In the genomic region with DNA sequence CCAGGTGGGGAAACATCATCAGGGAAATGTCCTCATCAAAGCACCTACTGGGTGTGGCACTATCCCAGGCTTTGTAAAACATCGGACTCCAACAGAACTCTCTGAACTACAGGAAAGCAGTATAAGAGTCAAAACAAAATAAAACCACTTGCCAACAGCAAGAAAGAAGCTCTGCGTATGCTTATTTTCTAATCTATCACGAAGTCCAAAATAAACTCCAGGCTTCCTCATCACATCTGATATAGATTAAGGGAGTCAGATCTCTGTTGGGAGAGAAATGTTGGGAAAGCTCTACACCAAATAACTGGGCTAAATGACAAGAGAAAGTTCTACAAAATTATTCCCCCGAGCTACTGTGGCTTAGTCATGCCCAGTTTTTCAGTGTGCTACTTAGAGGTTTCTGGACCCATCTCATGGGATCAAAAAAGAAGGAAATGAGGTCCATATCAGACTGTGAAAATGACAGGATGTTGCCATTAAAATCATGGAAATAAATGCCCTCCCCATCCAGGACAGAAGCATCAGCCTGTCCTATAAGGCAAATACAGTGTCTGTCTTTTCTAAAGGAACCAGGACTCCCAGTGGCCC, we compare ENCODE assay signal across 15 cellular contexts.
DNase-seq lines count a peak whose midpoint lies in the region; ATAC-seq and TF ChIP-seq lines count a peak whose summit lies in the region.
"Had no signal": no experiment of that assay in that cellular context is flagged by ENCODE, and none has a peak within 500 bp of the region (broad histone marks: within the 10 kb centered on the region; RNA-seq: fewer than 3 reads in every experiment).

No MANE protein-coding gene starts in this region.

- peaks cover 8% of the 10 kb centered on the region for H3K4me1 Mint-ChIP-seq in CD14-positive monocyte
- H3K4me1 Mint-ChIP-seq in activated naive CD4-positive, alpha-beta T cell treated with anti-CD3 and anti-CD28 coated beads for 36 hours (ENCODE audit: low read depth): no peaks in the 10 kb centered on the region
- H3K4me1 Mint-ChIP-seq: T-cell had no signal

- H3K9me3 Mint-ChIP-seq in CD14-positive monocyte: peaks cover 0 to 2% (median 0%) of the 10 kb centered on the region in 7 donors
- H3K9me3 Mint-ChIP-seq in activated naive CD4-positive, alpha-beta T cell treated with anti-CD3 and anti-CD28 coated beads for 36 hours: no peaks in the 10 kb centered on the region
- H3K9me3 Mint-ChIP-seq: T-cell had no signal

- no peak for TF ChIP-seq CTCF in omental fat pad (IDR thresholded peaks at IDR 0.05)
- TF ChIP-seq CTCF in CD14-positive monocyte (IDR thresholded peaks at IDR 0.05): no peak
- TF ChIP-seq CTCF in sigmoid colon (IDR thresholded peaks at IDR 0.05): no peak

- 28 to 55% methylated on average over 4 of the region's 4 CpGs for WGBS in sigmoid colon, 2 donors

- no peaks in the 10 kb centered on the region for H3K36me3 Mint-ChIP-seq in CD14-positive monocyte
- no peaks in the 10 kb centered on the region for H3K36me3 Mint-ChIP-seq in activated naive CD4-positive, alpha-beta T cell treated with anti-CD3 and anti-CD28 coated beads for 36 hours (ENCODE audit: low read depth)
- H3K36me3 Mint-ChIP-seq: T-cell had no signal

- H3K27me3 ChIP-seq in sigmoid colon: no peaks in the 10 kb centered on the region

- no peaks in the 10 kb centered on the region for H3K9me3 ChIP-seq in sigmoid colon
- H3K9me3 ChIP-seq: HAP-1 had no signal

- no peak for TF ChIP-seq POLR2A in sigmoid colon (IDR thresholded peaks at IDR 0.05)

- intact Hi-C loops in Right ventricle myocardium inferior (cut with DNase I) (no loop called here), cardiac septum (cut with DNase I) (loop anchor here (10.0 kb wide), 1 partner anchor 144 kb away; no protein-coding TSS in a partner anchor), CD14-positive monocyte (cut with micrococcal nuclease) (no loop called here), sigmoid colon (cut with DNase I) (no loop called here)
- intact Hi-C loops in activated naive CD4-positive, alpha-beta T cell treated with anti-CD3 and anti-CD28 coated beads for 36 hours (cut with micrococcal nuclease): no loop called here

- CTCF ChIA-PET in activated naive CD4-positive, alpha-beta T cell treated with anti-CD3 and anti-CD28 coated beads for 36 hours (lab: Charles Lee): no interaction called here

- peaks cover 0 to 20% (median 10%) of the 10 kb centered on the region in 4 donors for H3K4me1 ChIP-seq in sigmoid colon
- H3K4me1 ChIP-seq: HAP-1 had no signal

- no peak overlapping the region for H3K27ac Mint-ChIP-seq in CD14-positive monocyte
- no peak overlapping the region for H3K27ac Mint-ChIP-seq in activated naive CD4-positive, alpha-beta T cell treated with anti-CD3 and anti-CD28 coated beads for 36 hours
- H3K27ac Mint-ChIP-seq: T-cell had no signal

- ATAC-seq in Right ventricle myocardium inferior: peak; percentile 91
- ATAC-seq in omental fat pad (ENCODE audit: low FRiP score): peak; percentile 44
- ATAC-seq: T-cell had no signal

- H3K4me3 Mint-ChIP-seq in CD14-positive monocyte: no peak overlapping the region
- no peak overlapping the region for H3K4me3 Mint-ChIP-seq in activated naive CD4-positive, alpha-beta T cell treated with anti-CD3 and anti-CD28 coated beads for 36 hours
- H3K4me3 Mint-ChIP-seq: T-cell had no signal

- H3K27me3 Mint-ChIP-seq in CD14-positive monocyte (ENCODE audit: low read depth in 3 of 3): peaks cover 0 to 5% (median 0%) of the 10 kb centered on the region in 3 donors
- peaks cover 3% of the 10 kb centered on the region for H3K27me3 Mint-ChIP-seq in activated naive CD4-positive, alpha-beta T cell treated with anti-CD3 and anti-CD28 coated beads for 36 hours (ENCODE audit: low read depth)

- H3K4me3 ChIP-seq in sigmoid colon: no peak overlapping the region
- H3K4me3 ChIP-seq: HAP-1, PC-9 had no signal

- H3K36me3 ChIP-seq in sigmoid colon: no peaks in the 10 kb centered on the region
- H3K36me3 ChIP-seq: HAP-1 had no signal

- H3K27ac ChIP-seq in sigmoid colon: peak overlapping the region in 2 of 4 donors; percentile 14 to 27
- H3K27ac ChIP-seq: 22Rv1, PC-9 had no signal

- no peak for TF ChIP-seq EP300 in sigmoid colon (IDR thresholded peaks at IDR 0.05)

- no peak for DNase-seq in Right ventricle myocardium inferior (ENCODE audit: missing footprints)
- no peak for DNase-seq in cardiac septum (ENCODE audit: low spot score)
- peak; percentile 62 for DNase-seq in fibroblast of the conjunctiva (ENCODE audit: low read depth)
- DNase-seq in omental fat pad (ENCODE audit: low spot score): no peak
- DNase-seq in CD14-positive monocyte (ENCODE audit: low spot score): no peak
- DNase-seq in activated naive CD4-positive, alpha-beta T cell treated with anti-CD3 and anti-CD28 coated beads for 36 hours: no peak
- no peak for DNase-seq in activated T-cell treated with anti-CD3 and anti-CD28 coated beads for 4 hours
- no peak for DNase-seq in sigmoid colon
- DNase-seq: dermis blood vessel endothelial cell; PC-9; retina; stimulated activated naive CD4-positive, alpha-beta T cell; T-cell had no signal
